In genomic region chr1:229142496-229142895, GRCh38 we compare ENCODE assay signal across 36 cellular contexts.
"Had no signal": no experiment of that assay in that cellular context is flagged by ENCODE, and none has a peak within 500 bp of the region (broad histone marks: within the 10 kb centered on the region; RNA-seq: fewer than 3 reads in every experiment).

No MANE protein-coding gene starts in this region.

- H3K27ac Mint-ChIP-seq: activated B cell treated with CpG ODN at 0.5 μM for 24 hours; activated CD8-positive, alpha-beta T cell treated with anti-CD3 and anti-CD28 coated beads for 36 hours; activated naive CD8-positive, alpha-beta T cell; activated T-helper 17 cell treated with anti-CD3 and anti-CD28 coated beads, Interleukin-2, amount 50 U/mL, for 72 hours; effector memory CD8-positive, alpha-beta T cell; T-helper 17 cell; T-helper 2 cell treated with Interferon-gamma antibody and Interleukin-4, amounts not matched to agents 5 μg/mL and 100 μg/mL, for 36 hours had no signal

- H3K4me3 Mint-ChIP-seq: activated B cell treated with CpG ODN at 0.5 μM for 24 hours; activated CD8-positive, alpha-beta T cell treated with anti-CD3 and anti-CD28 coated beads for 36 hours; activated naive CD8-positive, alpha-beta T cell; activated T-cell treated with anti-CD3 and anti-CD28 coated beads, Interleukin-2, amount 50 U/mL, for 4 hours; activated T-helper 17 cell treated with anti-CD3 and anti-CD28 coated beads, Interleukin-2, amount 50 U/mL, for 72 hours; brain; effector memory CD8-positive, alpha-beta T cell; T-helper 17 cell; T-helper 2 cell treated with Interferon-gamma antibody and Interleukin-4, amounts not matched to agents 5 μg/mL and 100 μg/mL, for 36 hours had no signal

- DNase-seq: activated B cell treated with CpG ODN at 0.5 μM for 24 hours; activated CD4-positive, alpha-beta T cell treated with anti-CD3 and anti-CD28 coated beads for 48 hours; activated CD4-positive, alpha-beta T cell treated with anti-CD3 and anti-CD28 coated beads, Interleukin-2, amount 50 U/mL, for 1 hour; activated CD4-positive, alpha-beta T cell treated with anti-CD3 and anti-CD28 coated beads, Interleukin-2, amount 50 U/mL, for 48 hours; activated CD8-positive, alpha-beta memory T cell treated with anti-CD3 and anti-CD28 coated beads for 24 hours; activated CD8-positive, alpha-beta T cell treated with anti-CD3 and anti-CD28 coated beads for 36 hours; activated effector memory CD4-positive, alpha-beta T cell treated with Interleukin-2 at 50 U/mL for 16 hours; activated gamma-delta T cell treated with Interleukin-2 at 50 U/mL for 16 hours; activated naive CD4-positive, alpha-beta T cell treated with anti-CD3 and anti-CD28 coated beads, Interleukin-2, amount 50 U/mL, for 16 hours; activated naive CD4-positive, alpha-beta T cell treated with Interleukin-2 at 50 U/mL for 16 hours; activated T-cell treated with anti-CD3 and anti-CD28 coated beads, Interleukin-2, amount 50 U/mL, for 4 hours; adrenal gland; amygdala; aorta; central memory CD4-positive, alpha-beta T cell; cerebellar nuclear complex; colonic mucosa; dermis blood vessel endothelial cell; effector CD4-positive, alpha-beta T cell; effector memory CD8-positive, alpha-beta T cell; erythroblast; foreskin keratinocyte; gastrocnemius medialis; heart right ventricle; T-helper 1 cell; T-helper 17 cell; T1000; WERI-Rb-1 had no signal

- ATAC-seq: activated CD4-positive, CD25-positive, alpha-beta regulatory T cell treated with anti-CD3 and anti-CD28 coated beads, Interleukin-2, amount 50 U/mL, for 24 hours; activated CD8-positive, alpha-beta T cell treated with anti-CD3 and anti-CD28 coated beads for 36 hours; activated T-cell treated with anti-CD3 and anti-CD28 coated beads, Interleukin-2, amount 50 U/mL, for 4 hours; activated T-helper 17 cell treated with anti-CD3 and anti-CD28 coated beads, Interleukin-2, amount 50 U/mL, for 72 hours; effector memory CD8-positive, alpha-beta T cell; foreskin keratinocyte; gastrocnemius medialis; heart right ventricle; T-helper 17 cell had no signal

- H3K27ac ChIP-seq: adrenal gland, breast epithelium, cardiac muscle cell, colonic mucosa, esophagus muscularis mucosa, foreskin keratinocyte, gastrocnemius medialis, heart right ventricle, WERI-Rb-1 had no signal

- H3K27me3 Mint-ChIP-seq: activated naive CD8-positive, alpha-beta T cell; activated T-helper 17 cell treated with anti-CD3 and anti-CD28 coated beads, Interleukin-2, amount 50 U/mL, for 72 hours had no signal

- H3K9me3 ChIP-seq: adrenal gland, breast epithelium, colonic mucosa, esophagus muscularis mucosa, gastrocnemius medialis, heart right ventricle had no signal

- H3K9me3 Mint-ChIP-seq: activated B cell treated with CpG ODN at 0.5 μM for 24 hours; activated CD8-positive, alpha-beta T cell treated with anti-CD3 and anti-CD28 coated beads for 36 hours; activated T-cell treated with anti-CD3 and anti-CD28 coated beads, Interleukin-2, amount 50 U/mL, for 4 hours; activated T-helper 17 cell treated with anti-CD3 and anti-CD28 coated beads, Interleukin-2, amount 50 U/mL, for 72 hours; effector memory CD8-positive, alpha-beta T cell; T-helper 2 cell treated with Interferon-gamma antibody and Interleukin-4, amounts not matched to agents 5 μg/mL and 100 μg/mL, for 36 hours had no signal

- H3K36me3 ChIP-seq: adrenal gland, breast epithelium, cardiac muscle cell, colonic mucosa, esophagus muscularis mucosa, gastrocnemius medialis, heart right ventricle, WERI-Rb-1 had no signal

- H3K36me3 Mint-ChIP-seq: activated naive CD8-positive, alpha-beta T cell; brain had no signal
